ENCODE assay signal across 22 cellular contexts in the genomic region with DNA sequence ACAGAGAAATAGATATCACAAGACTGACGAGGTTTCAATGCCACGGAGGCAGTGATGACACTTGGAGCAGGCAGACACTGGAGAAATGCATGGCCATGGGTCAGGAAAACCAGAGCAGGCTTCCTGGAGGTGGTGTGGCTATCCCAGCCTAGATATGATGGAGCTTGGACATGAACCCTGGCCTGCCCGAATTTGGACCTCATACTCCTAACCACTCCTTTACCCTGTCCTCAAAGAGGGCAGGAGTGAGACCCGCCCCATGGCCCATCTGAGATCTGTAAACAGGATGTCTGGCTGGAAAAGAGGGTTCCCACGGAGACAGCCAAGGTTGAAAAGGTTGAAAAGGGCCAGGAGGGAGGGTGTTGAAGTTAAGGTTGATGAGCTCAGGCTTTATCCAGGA. TPM values are rescaled to one million over a fixed set of nuclear protein-coding genes. Genes with fewer than 3 reads are reported as not detected.
DNase-seq lines count a peak whose midpoint lies in the region; ATAC-seq and TF ChIP-seq lines count a peak whose summit lies in the region.
"Had no signal": no experiment of that assay in that cellular context is flagged by ENCODE, and none has a peak within 500 bp of the region (broad histone marks: within the 10 kb centered on the region; RNA-seq: fewer than 3 reads in every experiment).

No MANE protein-coding gene starts in this region.

- H3K9ac ChIP-seq in endodermal cell (ENCODE audit: extremely low read depth, low read length, poor library complexity, severe bottlenecking) = no peak overlapping the region

- H3K4me1 ChIP-seq in Caco-2 (peaks cover 47% of the 10 kb centered on the region), RWPE2 (ENCODE audit: insufficient read depth, poor library complexity, severe bottlenecking) (peaks cover 23% of the 10 kb centered on the region), endodermal cell (ENCODE audit: control insufficient read depth, insufficient read depth, low read length) (no peaks in the 10 kb centered on the region), stomach (peaks cover 8 to 61% (median 45%) of the 10 kb centered on the region in 4 donors)

- H3K27me3 ChIP-seq in Caco-2 (replicated peaks; ENCODE audit: control insufficient read depth, insufficient read depth, low read length) (no peaks in the 10 kb centered on the region), RWPE2 (ENCODE audit: insufficient read depth, poor library complexity, severe bottlenecking) (no peaks in the 10 kb centered on the region), endodermal cell (ENCODE audit: control insufficient read depth, insufficient read depth, low read length, poor library complexity, severe bottlenecking) (peaks cover 12% of the 10 kb centered on the region), stomach (peaks cover 0 to 7% (median 4%) of the 10 kb centered on the region in 3 donors)
- H3K27me3 ChIP-seq: BE2C, SJSA1 had no signal

- DNase-seq in Caco-2 (no peak), RWPE2 (ENCODE audit: low spot score) (no peak), endodermal cell (no peak), stomach (no peak), GDM1 (lab: John Stamatoyannopoulos, UW) (no peak), MV-4-11 (lab: John Stamatoyannopoulos, UW) (no peak)
- DNase-seq: BE2C; DMS79; HCEC 1CT; KG1; NCI-H1092 treated with DMSO at 0.1 percent for 48 hours; NCI-H1436 treated with DMSO at 0.1 percent for 48 hours; NCI-H1930; NCI-H226; NCI-H510A treated with DMSO at 0.1 percent for 48 hours; NCI-H774; NK-92 treated with Interleukin-12 subunit alpha and Interleukin-12 subunit beta, amount 100 ng/mL, for 24 hours; T-helper 1 cell had no signal

- H3K36me3 ChIP-seq in Caco-2 (ENCODE audit: control insufficient read depth, insufficient read depth, low read length) (no peaks in the 10 kb centered on the region), RWPE2 (ENCODE audit: low read depth) (peaks cover 34% of the 10 kb centered on the region), endodermal cell (ENCODE audit: control insufficient read depth, insufficient read depth, low read length) (no peaks in the 10 kb centered on the region), stomach (no peaks in the 10 kb centered on the region)
- H3K36me3 ChIP-seq: BE2C, SJSA1 had no signal

- no peak for TF ChIP-seq POLR2A in stomach (IDR thresholded peaks at IDR 0.05)

- TF ChIP-seq EP300 in stomach (IDR thresholded peaks at IDR 0.05) = no peak

- H3K9me3 ChIP-seq in Caco-2 (peaks cover 20% of the 10 kb centered on the region), RWPE2 (ENCODE audit: severe bottlenecking) (peaks cover 2% of the 10 kb centered on the region), endodermal cell (ENCODE audit: control insufficient read depth, low read length) (peaks cover 32% of the 10 kb centered on the region), stomach (peaks cover 0 to 14% (median 11%) of the 10 kb centered on the region in 4 donors)
- H3K9me3 ChIP-seq: BE2C, SJSA1 had no signal

- no peak overlapping the region for H3K27ac Mint-ChIP-seq in Caco-2 (ENCODE audit: unreplicated experiment)
- peak overlapping the region; percentile 76 for H3K27ac Mint-ChIP-seq in endodermal cell
- H3K27ac Mint-ChIP-seq: GM23338 had no signal

- POLR2A ChIA-PET in Caco-2 (lab: Charles Lee) = interaction anchor here (1.2 kb wide), 1 partner anchor 23 kb away, joined by 7 read pairs; no protein-coding TSS in a partner anchor

- CTCF ChIA-PET in Caco-2 (lab: Charles Lee) = interaction anchor here (0.5 kb wide), 1 partner anchor 273 kb away, joined by 3 read pairs; no protein-coding TSS in a partner anchor

- intact Hi-C loops in Caco-2 (cut with micrococcal nuclease; ENCODE audit: unreplicated experiment) = loop anchor here (5.0 kb wide), 1 partner anchor 478 kb away; no protein-coding TSS in a partner anchor
- intact Hi-C loops in stomach (cut with DNase I; ENCODE audit: low total_unique reads) = no loop called here

- no peak for TF ChIP-seq CTCF in Caco-2 (IDR thresholded peaks at IDR 0.05; ENCODE audit: insufficient read depth in 1 of 2, low read depth in 1 of 2, low read length in 1 of 2, severe bottlenecking in 1 of 2, unreplicated experiment in 1 of 2)
- no peak for TF ChIP-seq CTCF in RWPE2 (IDR thresholded peaks at IDR 0.05; ENCODE audit: poor library complexity, severe bottlenecking)
- TF ChIP-seq CTCF in endodermal cell (conservative IDR thresholded peaks at IDR 0.05) = no peak
- no peak for TF ChIP-seq CTCF in stomach (IDR thresholded peaks at IDR 0.05)

- peaks cover 14% of the 10 kb centered on the region for H3K9me3 Mint-ChIP-seq in Caco-2 (ENCODE audit: unreplicated experiment)
- peaks cover 46% of the 10 kb centered on the region for H3K9me3 Mint-ChIP-seq in endodermal cell

- no peak overlapping the region for H3K4me3 ChIP-seq in Caco-2 (ENCODE audit: low read depth, low read length)
- H3K4me3 ChIP-seq in RWPE2 (ENCODE audit: severe bottlenecking) = no peak overlapping the region
- peak overlapping the region; percentile 5 for H3K4me3 ChIP-seq in endodermal cell (ENCODE audit: low read length)
- H3K4me3 ChIP-seq in stomach = no peak overlapping the region
- H3K4me3 ChIP-seq: GM23338, SJSA1 had no signal

- H3K27ac ChIP-seq in RWPE2 (ENCODE audit: poor library complexity, severe bottlenecking) (peak overlapping the region; percentile 97), endodermal cell (ENCODE audit: low read depth, low read length) (no peak overlapping the region), stomach (peak overlapping the region; percentile 63 to 89 (median 82))
- H3K27ac ChIP-seq: SJSA1 had no signal

- 91 to 97% methylated on average over 5 of the region's 5 CpGs for WGBS in endodermal cell (ENCODE audit: insufficient coverage in 1 of 2, insufficient read length in 1 of 2), 2 experiments
- 33 to 53% (median 45%) methylated on average over 5 of the region's 5 CpGs for WGBS in stomach, 5 donors

- H3K27me3 Mint-ChIP-seq in Caco-2 (ENCODE audit: insufficient read depth, unreplicated experiment) (no peaks in the 10 kb centered on the region), endodermal cell (ENCODE audit: insufficient read depth) (peaks cover 25% of the 10 kb centered on the region)

- H3K36me3 Mint-ChIP-seq in Caco-2 (ENCODE audit: insufficient read depth, unreplicated experiment) (peaks cover 28% of the 10 kb centered on the region), endodermal cell (ENCODE audit: low read depth) (peaks cover 10% of the 10 kb centered on the region)

- H3K4me1 Mint-ChIP-seq in Caco-2 (ENCODE audit: low read depth, unreplicated experiment) = peaks cover 48% of the 10 kb centered on the region
- H3K4me1 Mint-ChIP-seq in endodermal cell = peaks cover 20% of the 10 kb centered on the region

- H3K4me3 Mint-ChIP-seq in Caco-2 (ENCODE audit: unreplicated experiment) (peak overlapping the region; percentile 53), endodermal cell (no peak overlapping the region)
- H3K4me3 Mint-ChIP-seq: GM23338 had no signal

- no peak for ATAC-seq in RWPE2 (ENCODE audit: low read depth)
- no peak for ATAC-seq in HG03378 (IDR thresholded peaks at IDR 0.05; ENCODE audit: unreplicated experiment)
- ATAC-seq: GM23338, Right ventricle myocardium inferior had no signal

- TSS peak; percentile 36 for BruUV-seq in Caco-2 (replicated peaks; lab: Mats Ljungman, UMichigan)

RNA-seq across cellular contexts. Expression of a gene that starts 31.0 kb away (rescaled TPM):
- total RNA-seq in Caco-2 (2022) = not detected in 2 replicates
- total RNA-seq in endodermal cell = under 1 TPM in 1 of 2 donors, not detected in 1; 0.22 TPM
- 0.11 TPM for polyA plus RNA-seq in endodermal cell (2013, experiment 1 of 2)
- polyA plus RNA-seq in endodermal cell (2013, experiment 2 of 2) = not detected
- not detected for total RNA-seq in stomach
- polyA plus RNA-seq in stomach = not detected
- total RNA-seq: SJSA1 had no signal

RNA-seq across cellular contexts. Expression of a gene that starts 49.4 kb away (rescaled TPM):
- total RNA-seq in Caco-2 (2022) = 0.09 and 0.16 TPM in 2 replicates
- total RNA-seq in endodermal cell = under 1 TPM in 1 of 2 donors, not detected in 1; 0.11 TPM
- 0.07 TPM for polyA plus RNA-seq in endodermal cell (2013, experiment 1 of 2)
- 0.25 TPM for polyA plus RNA-seq in endodermal cell (2013, experiment 2 of 2)
- under 1 TPM in 2 of 5 donors, not detected in 3; 0.37 to 0.43 TPM for total RNA-seq in stomach
- polyA plus RNA-seq in stomach = 1 to 10 TPM in 2 of 3 donors, under 1 TPM in 1; 0.03 to 1.7 (median 1.1) TPM
